In the genomic region with DNA sequence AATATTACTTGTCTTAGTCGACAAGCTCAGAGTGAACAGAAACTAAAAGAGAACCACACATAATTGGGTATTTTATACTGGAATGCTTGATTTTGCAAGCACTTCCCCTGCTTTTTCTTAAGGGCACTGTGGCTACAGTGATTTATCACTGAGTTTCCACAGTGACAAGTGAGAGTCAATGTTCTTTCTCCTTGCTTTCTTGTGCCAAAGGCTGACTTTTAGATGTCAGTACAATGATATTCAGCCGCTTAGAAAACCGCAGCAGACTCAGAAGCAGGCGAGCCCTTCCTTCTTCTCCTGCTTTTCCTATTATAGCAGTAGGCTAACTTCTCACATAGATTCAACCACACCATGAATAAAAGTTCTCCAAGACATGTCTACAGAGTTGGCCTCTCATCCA, we compare ENCODE assay signal across 16 cellular contexts.
"Had no signal": no experiment of that assay in that cellular context is flagged by ENCODE, and none has a peak within 500 bp of the region (broad histone marks: within the 10 kb centered on the region; RNA-seq: fewer than 3 reads in every experiment).

No MANE protein-coding gene starts in this region.

- H3K9me3 ChIP-seq: mucosa of descending colon, neutrophil, right atrium auricular region, testis, upper lobe of right lung had no signal

- H3K4me3 ChIP-seq: lung, mucosa of descending colon, right atrium auricular region, skin epidermis, testis, upper lobe of right lung had no signal

- H3K27me3 ChIP-seq: neutrophil, right atrium auricular region, testis, upper lobe of right lung had no signal

- DNase-seq: activated CD4-positive, alpha-beta memory T cell treated with anti-CD3 and anti-CD28 coated beads, Interleukin-2, amount 10 ng/mL, durations not matched to agents 7 days and 5 days; activated CD4-positive, alpha-beta T cell treated with anti-CD3 and anti-CD28 coated beads for 4 hours; activated T-cell treated with anti-CD3 and anti-CD28 coated beads, Interleukin-2, amount 50 U/mL, for 24 hours; amygdala; effector memory CD4-positive, alpha-beta T cell; left colon; mucosa of descending colon; naive thymus-derived CD8-positive, alpha-beta T cell; posterior cingulate gyrus; T-helper 17 cell; testis; upper lobe of right lung had no signal

- H3K4me1 ChIP-seq: right atrium auricular region, testis, upper lobe of right lung had no signal

- H3K36me3 ChIP-seq: neutrophil, right atrium auricular region, upper lobe of right lung had no signal

- H3K27ac ChIP-seq: neutrophil, right atrium auricular region, skin epidermis, testis, upper lobe of right lung had no signal
